ENCODE assay signal across 16 cellular contexts in the genomic region with DNA sequence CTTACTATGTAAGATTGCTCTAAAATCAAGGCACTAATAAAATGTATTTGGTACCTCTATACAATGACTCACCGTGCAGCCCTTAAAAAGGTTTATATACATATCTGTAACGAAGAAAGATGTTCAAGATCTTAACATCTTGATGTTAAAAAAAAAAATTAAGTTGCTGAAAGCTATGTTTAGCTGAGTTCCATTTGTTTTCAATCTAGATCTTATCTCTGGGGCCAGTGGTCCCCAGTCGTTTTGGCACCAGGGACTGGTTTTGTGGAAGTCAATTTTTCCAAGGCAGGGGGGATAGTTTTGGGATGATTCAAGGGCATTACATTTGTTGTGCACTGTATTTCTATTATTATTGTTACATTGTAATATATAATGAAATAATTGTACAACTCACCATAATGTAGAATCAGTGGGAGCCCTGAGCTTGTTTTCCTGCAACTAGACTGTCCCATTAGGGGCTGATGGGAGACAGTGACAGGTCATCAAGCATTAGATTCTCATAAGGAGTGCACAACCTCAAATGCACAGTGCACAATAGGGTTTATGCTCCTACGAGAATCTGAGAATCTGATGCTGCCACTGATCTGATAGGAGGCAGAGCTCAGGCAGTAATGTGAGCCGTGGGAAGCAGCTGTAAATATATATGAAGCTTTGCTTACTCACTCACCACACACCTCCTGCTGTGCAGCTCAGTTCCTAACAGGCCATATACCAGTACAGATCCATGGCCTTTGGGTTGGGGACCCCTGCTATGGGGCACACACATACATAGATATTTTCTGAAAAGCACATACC. TPM values are rescaled to one million over a fixed set of nuclear protein-coding genes. Genes with fewer than 3 reads are reported as not detected.
DNase-seq lines count a peak whose midpoint lies in the region; ATAC-seq and TF ChIP-seq lines count a peak whose summit lies in the region.
"Had no signal": no experiment of that assay in that cellular context is flagged by ENCODE, and none has a peak within 500 bp of the region (broad histone marks: within the 10 kb centered on the region; RNA-seq: fewer than 3 reads in every experiment).

No MANE protein-coding gene starts in this region.

- intact Hi-C loops in aorta (cut with DNase I) = no loop called here

- H3K4me1 ChIP-seq in SJCRH30 (peaks cover 11% of the 10 kb centered on the region), foreskin keratinocyte (no peaks in the 10 kb centered on the region), aorta (ENCODE audit: control insufficient read depth in 1 of 2, insufficient read depth in 2 of 2, low read length in 2 of 2) (no peaks in the 10 kb centered on the region)
- H3K4me1 ChIP-seq: HAP-1, pancreas, uterus had no signal

- H3K4me3 ChIP-seq in SJCRH30 (no peak overlapping the region), skeletal muscle cell (ENCODE audit: low read depth, low read length) (no peak overlapping the region), aorta (ENCODE audit: low read length in 2 of 2) (no peak overlapping the region)
- H3K4me3 ChIP-seq: GM12878, HAP-1, hepatocyte, pancreas, uterus had no signal

- H3K36me3 ChIP-seq in SJCRH30 (no peaks in the 10 kb centered on the region), aorta (ENCODE audit: control insufficient read depth in 1 of 2, insufficient read depth in 2 of 2, low read length in 1 of 2) (no peaks in the 10 kb centered on the region)
- H3K36me3 ChIP-seq: HAP-1, pancreas, uterus had no signal

- ATAC-seq in foreskin keratinocyte = no peak
- ATAC-seq in aorta (ENCODE audit: low FRiP score) = no peak
- ATAC-seq: GM12878, pancreas had no signal

- no peak for TF ChIP-seq CTCF in foreskin keratinocyte (conservative IDR thresholded peaks at IDR 0.05)

- WGBS in aorta, 2 donors = 32 to 39% methylated on average over 5 of the region's 5 CpGs

- H3K9me3 ChIP-seq in SJCRH30 (replicated peaks) = no peaks in the 10 kb centered on the region
- H3K9me3 ChIP-seq in aorta (ENCODE audit: control insufficient read depth, low read length) = no peaks in the 10 kb centered on the region
- H3K9me3 ChIP-seq: HAP-1, pancreas, uterus had no signal

- no peaks in the 10 kb centered on the region for H3K27me3 ChIP-seq in SJCRH30
- no peaks in the 10 kb centered on the region for H3K27me3 ChIP-seq in foreskin keratinocyte
- no peaks in the 10 kb centered on the region for H3K27me3 ChIP-seq in aorta (ENCODE audit: control insufficient read depth in 1 of 2, insufficient read depth in 2 of 2, low read length in 1 of 2)
- H3K27me3 ChIP-seq: hepatocyte, pancreas, uterus had no signal

- no peak overlapping the region for H3K27ac ChIP-seq in SJCRH30
- no peak overlapping the region for H3K27ac ChIP-seq in foreskin keratinocyte
- no peak overlapping the region for H3K27ac ChIP-seq in aorta (ENCODE audit: low read depth in 1 of 2, low read length in 2 of 2)
- H3K27ac ChIP-seq: hepatocyte, pancreas, uterus had no signal

- peak; percentile 20 for DNase-seq in NCI-H345 (lab: John Stamatoyannopoulos, UW)
- no peak for DNase-seq in NCI-H345 treated with DMSO at 0.1 percent for 48 hours (lab: John Stamatoyannopoulos, UW; ENCODE audit: unreplicated experiment)
- peak; percentile 78 to 82 for DNase-seq in SJCRH30
- DNase-seq in fibroblast of gingiva (ENCODE audit: low read depth) = peak; percentile 29
- DNase-seq in skeletal muscle cell (ENCODE audit: low read depth) = peak; percentile 78
- DNase-seq in HuH-7.5 (ENCODE audit: low spot score) = no peak
- DNase-seq in foreskin keratinocyte = no peak
- DNase-seq in aorta = no peak
- DNase-seq: activated B cell treated with CpG ODN at 0.5 μM for 24 hours, KBM-7, pancreas, SIG-M5, uterus had no signal

RNA-seq across cellular contexts. Expression of gene TSLP, which starts 27.6 kb away (rescaled TPM):
- total RNA-seq in SJCRH30 (2014; rRNA removed; shearing (Covaris generic)) = 0.43 and 0.69 TPM in 2 replicates
- total RNA-seq in foreskin keratinocyte (0.18 TPM in 1 of 2 replicates, not detected in the other), aorta (1 to 10 TPM; 1.5 to 2.5 TPM)
- polyA plus RNA-seq in foreskin keratinocyte (0.06 and 0.22 TPM in 2 replicates), aorta (1 to 10 TPM; 2.1 to 2.4 TPM)
- total RNA-seq: activated B cell treated with CpG ODN at 0.5 μM for 24 hours, GM12878 had no signal

RNA-seq across cellular contexts. Expression of gene WDR36, which starts 48.2 kb away (rescaled TPM):
- total RNA-seq in SJCRH30 (2014; rRNA removed; shearing (Covaris generic)) = 58.6 and 62.9 TPM in 2 replicates
- total RNA-seq in foreskin keratinocyte (37.1 and 37.8 TPM in 2 replicates), aorta (10 to 100 TPM; 16.7 to 26.1 TPM)
- polyA plus RNA-seq in foreskin keratinocyte (6.0 and 7.1 TPM in 2 replicates), aorta (1 to 10 TPM; 3.4 to 5.2 TPM)

Comparison
In these comparisons a context has a peak if more than half of its experiments do, and no peak if none do; other contexts are left out.
1. DNase-seq: peak in NCI-H345 (single experiment), SJCRH30 (2 of 2), fibroblast of gingiva (single experiment) and skeletal muscle cell (single experiment); none in NCI-H345 treated with DMSO at 0.1 percent for 48 hours (single experiment), HuH-7.5 (single experiment), foreskin keratinocyte (0 of 2) and aorta (0 of 2).